21 cellular contexts compared by ENCODE assay signal in genomic region chr2:120269816-120270215, GRCh38. TPM values are rescaled to one million over a fixed set of nuclear protein-coding genes. Genes with fewer than 3 reads are reported as not detected.
A peak's percentile ranks its signal among the peaks of the same experiment; 100 is the strongest.
DNase-seq lines count a peak whose midpoint lies in the region; ATAC-seq, FAIRE-seq and TF ChIP-seq lines count a peak whose summit lies in the region.
"Had no signal": no experiment of that assay in that cellular context is flagged by ENCODE, and none has a peak within 500 bp of the region (broad histone marks: within the 10 kb centered on the region; RNA-seq: fewer than 3 reads in every experiment).

No MANE protein-coding gene starts in this region.

- H2AFZ ChIP-seq in HepG2 (ENCODE audit: low read length) (no peak overlapping the region), mesenchymal stem cell (ENCODE audit: low read depth, low read length) (no peak overlapping the region)

- H3K9me3 ChIP-seq in HepG2 (ENCODE audit: low read length) (peaks cover 10% of the 10 kb centered on the region), right lobe of liver (no peaks in the 10 kb centered on the region), mesenchymal stem cell (ENCODE audit: control insufficient read depth, low read length) (no peaks in the 10 kb centered on the region)
- H3K9me3 ChIP-seq: A549, HAP-1 had no signal

- POLR2A ChIA-PET in HepG2 (lab: Yijun Ruan, JAX): interaction anchor here (2.0 kb wide), 1 partner anchor 17 kb away, joined by 7 read pairs; the partner anchor contains the start of gene RALB

- H3K36me3 ChIP-seq in HepG2 (replicated peaks in 1 of 2; ENCODE audit: control insufficient read depth in 1 of 2, insufficient read depth in 2 of 2, low read length in 2 of 2) (no peaks in the 10 kb centered on the region), right lobe of liver (no peaks in the 10 kb centered on the region), mesenchymal stem cell (ENCODE audit: control insufficient read depth in 1 of 2, insufficient read depth in 2 of 2, low read depth in 1 of 2, low read length in 2 of 2) (peaks cover 4 to 11% of the 10 kb centered on the region in 2 experiments)
- H3K36me3 ChIP-seq: BLaER1, HAP-1 had no signal

- TF ChIP-seq RAD21 in HepG2 (CRISPR knock-in tag; IDR thresholded peaks at IDR 0.05): no peak

- intact Hi-C loops in HepG2 (cut with micrococcal nuclease; ENCODE audit: unreplicated experiment): no loop called here
- intact Hi-C loops in right lobe of liver (cut with DNase I): no loop called here

- peaks cover 26% of the 10 kb centered on the region for H3K79me2 ChIP-seq in HepG2 (ENCODE audit: insufficient read depth, low read length)

- H3K27me3 ChIP-seq in HepG2 (ENCODE audit: control insufficient read depth in 1 of 2, insufficient read depth in 2 of 2, low read length in 2 of 2) (no peaks in the 10 kb centered on the region), right lobe of liver (no peaks in the 10 kb centered on the region), mesenchymal stem cell (ENCODE audit: control insufficient read depth in 1 of 2, insufficient read depth in 1 of 2, low read length in 2 of 2) (no peaks in the 10 kb centered on the region)
- H3K27me3 ChIP-seq: BLaER1 had no signal

- H3K36me3 Mint-ChIP-seq in endothelial cell (ENCODE audit: low read depth, unreplicated experiment): peaks cover 66% of the 10 kb centered on the region
- peaks cover 0 to 10% of the 10 kb centered on the region in 2 donors for H3K36me3 Mint-ChIP-seq in naive B cell
- peaks cover 52 to 56% of the 10 kb centered on the region in 2 donors for H3K36me3 Mint-ChIP-seq in stimulated activated naive B cell treated with anti-CD40 and anti-IgM and Interleukin-4, amounts not matched to agents 10 μg/mL and 1 μg/mL and 100 μg/mL, for 72 hours

- WGBS in HepG2 (ENCODE audit: low lambda C conversion rate): 98% methylated on average over 1 of the region's 1 CpG
- WGBS in right lobe of liver (ENCODE audit: insufficient coverage, low coverage, low lambda C conversion rate, missing lambda C conversion rate): 45% methylated on average over 1 of the region's 1 CpG
- no CpG with 5 or more reads among the region's 1 CpG for WGBS in mesenchymal stem cell

- H3K18ac ChIP-seq in mesenchymal stem cell (ENCODE audit: low read depth in 1 of 2, low read length in 2 of 2): no peak overlapping the region

- peaks cover 53% of the 10 kb centered on the region for H3K4me1 ChIP-seq in HepG2 (ENCODE audit: insufficient read depth, low read length)
- no peaks in the 10 kb centered on the region for H3K4me1 ChIP-seq in right lobe of liver
- H3K4me1 ChIP-seq in mesenchymal stem cell (ENCODE audit: control insufficient read depth, insufficient read depth, low read depth, low read length): peaks cover 4% of the 10 kb centered on the region
- H3K4me1 ChIP-seq: A549 had no signal

- no peak overlapping the region for H2AK5ac ChIP-seq in mesenchymal stem cell (ENCODE audit: low read length, severe bottlenecking)

- no peak overlapping the region for H4K91ac ChIP-seq in mesenchymal stem cell (ENCODE audit: low read length)

- peaks cover 27% of the 10 kb centered on the region for H3K79me1 ChIP-seq in mesenchymal stem cell (replicated peaks; ENCODE audit: low read length, poor library complexity, severe bottlenecking)

- H3K4me1 Mint-ChIP-seq in endothelial cell (ENCODE audit: unreplicated experiment): peaks cover 69% of the 10 kb centered on the region
- H3K4me1 Mint-ChIP-seq in naive B cell: peaks cover 37 to 73% (median 72%) of the 10 kb centered on the region in 3 donors
- peaks cover 43 to 77% of the 10 kb centered on the region in 2 donors for H3K4me1 Mint-ChIP-seq in stimulated activated naive B cell treated with anti-CD40 and anti-IgM and Interleukin-4, amounts not matched to agents 10 μg/mL and 1 μg/mL and 100 μg/mL, for 72 hours

- no TSS peak for BruUV-seq in HepG2 (replicated peaks; lab: Mats Ljungman, UMichigan)

- H3K27ac Mint-ChIP-seq in endothelial cell (ENCODE audit: unreplicated experiment) (peak overlapping the region; percentile 83), naive B cell (peak overlapping the region in 1 of 6 donors; percentile 9)
- H3K27ac Mint-ChIP-seq in stimulated activated naive B cell treated with anti-CD40 and anti-IgM and Interleukin-4, amounts not matched to agents 10 μg/mL and 1 μg/mL and 100 μg/mL, for 72 hours: peak overlapping the region; percentile 20
- H3K27ac Mint-ChIP-seq: CD8-positive, alpha-beta T cell had no signal

- H3K4me3 Mint-ChIP-seq in endothelial cell (ENCODE audit: unreplicated experiment) (peak overlapping the region; percentile 81), naive B cell (peak overlapping the region in 3 of 8 donors; percentile 15 to 48 (median 20))
- no peak overlapping the region for H3K4me3 Mint-ChIP-seq in stimulated activated naive B cell treated with anti-CD40 and anti-IgM and Interleukin-4, amounts not matched to agents 10 μg/mL and 1 μg/mL and 100 μg/mL, for 72 hours
- H3K4me3 Mint-ChIP-seq: CD14-positive monocyte; CD8-positive, alpha-beta T cell had no signal

- H4K20me1 ChIP-seq in HepG2 (ENCODE audit: insufficient read depth, low read length): no peaks in the 10 kb centered on the region
- H4K20me1 ChIP-seq: BLaER1 had no signal

- CTCF ChIA-PET in HepG2 (lab: Yijun Ruan, JAX; ENCODE audit: low intra/inter-chr PET ratio, low total read pairs): no interaction called here

- H3K4me3 ChIP-seq in HepG2 (replicated peaks in 1 of 3; ENCODE audit: insufficient read depth in 1 of 3, low read depth in 2 of 3, low read length in 3 of 3): no peak overlapping the region
- no peak overlapping the region for H3K4me3 ChIP-seq in right lobe of liver
- no peak overlapping the region for H3K4me3 ChIP-seq in mesenchymal stem cell (ENCODE audit: insufficient read depth in 1 of 2, low read depth in 1 of 2, low read length in 2 of 2)
- H3K4me3 ChIP-seq: A549, BLaER1, GM12878, HAP-1 had no signal

- no peak for TF ChIP-seq CTCF in HepG2 (CRISPR knock-in tag; IDR thresholded peaks at IDR 0.05)
- TF ChIP-seq CTCF in right lobe of liver (IDR thresholded peaks at IDR 0.05): no peak
- no peak for TF ChIP-seq CTCF in endothelial cell (IDR thresholded peaks at IDR 0.05; ENCODE audit: unreplicated experiment)

- no peak for DNase-seq in HepG2 (ENCODE audit: low spot score)
- DNase-seq in right lobe of liver: no peak
- no peak for DNase-seq in endothelial cell (ENCODE audit: low spot score)
- DNase-seq in naive B cell: no peak
- DNase-seq in stimulated activated naive B cell treated with anti-CD40 and anti-IgM and Interleukin-4, amounts not matched to agents 10 μg/mL and 1 μg/mL and 100 μg/mL, for 72 hours: no peak
- no peak for DNase-seq in NCI-H128 (lab: John Stamatoyannopoulos, UW; ENCODE audit: unreplicated experiment)
- DNase-seq in mesenchymal stem cell: no peak
- no peak for DNase-seq in activated CD4-positive, alpha-beta T cell treated with anti-CD3 and anti-CD28 coated beads for 1 hour
- DNase-seq: AML-193; Calu3; CD8-positive, alpha-beta T cell; DMS79 treated with DMSO at 0.1 percent for 48 hours; IMR-90 had no signal

- no peak overlapping the region for H3K23ac ChIP-seq in mesenchymal stem cell (ENCODE audit: low read length in 2 of 2)

- in situ Hi-C loops in HepG2 (cut with HindIII; ENCODE audit: extremely low pct_ligation_motif_present, low pct_unique_long_range_greater_than_20kb): no loop called here

- no peak overlapping the region for H2BK5ac ChIP-seq in mesenchymal stem cell (ENCODE audit: low read depth, low read length, poor library complexity, severe bottlenecking)

- FAIRE-seq in HepG2 (lab: Jason Lieb, UNC): no peak
- FAIRE-seq: A549, GM12878, H1 had no signal

- H3K27ac ChIP-seq in HepG2 (ENCODE audit: extremely low read length, insufficient read depth, low read length): no peak overlapping the region
- no peak overlapping the region for H3K27ac ChIP-seq in right lobe of liver
- H3K27ac ChIP-seq in mesenchymal stem cell (ENCODE audit: low read length, poor library complexity, severe bottlenecking): no peak overlapping the region
- H3K27ac ChIP-seq: 22Rv1, A549, BLaER1, HL-60 had no signal

- H4K8ac ChIP-seq in mesenchymal stem cell (ENCODE audit: low read length): no peak overlapping the region

- H2BK120ac ChIP-seq in mesenchymal stem cell (ENCODE audit: low read depth, low read length): no peak overlapping the region

- H3K4ac ChIP-seq in mesenchymal stem cell (ENCODE audit: low read depth in 1 of 2, low read length in 2 of 2): no peak overlapping the region

- peaks cover 1% of the 10 kb centered on the region for H3K27me3 Mint-ChIP-seq in endothelial cell (ENCODE audit: unreplicated experiment)
- H3K27me3 Mint-ChIP-seq in naive B cell: no peaks in the 10 kb centered on the region
- H3K27me3 Mint-ChIP-seq in stimulated activated naive B cell treated with anti-CD40 and anti-IgM and Interleukin-4, amounts not matched to agents 10 μg/mL and 1 μg/mL and 100 μg/mL, for 72 hours: no peaks in the 10 kb centered on the region

- TF ChIP-seq POLR2A in HepG2 (IDR thresholded peaks at IDR 0.05; ENCODE audit: insufficient read depth in 1 of 2, low read depth in 2 of 2, low read length in 2 of 2) (no peak), right lobe of liver (IDR thresholded peaks at IDR 0.05) (no peak)

- no peak overlapping the region for H3K9ac ChIP-seq in HepG2 (ENCODE audit: insufficient read depth, low read depth, low read length)
- H3K9ac ChIP-seq in mesenchymal stem cell (ENCODE audit: low read length): no peak overlapping the region
- H3K9ac ChIP-seq: BLaER1 had no signal

- H3K14ac ChIP-seq in mesenchymal stem cell (ENCODE audit: low read length in 2 of 2): no peak overlapping the region

- H2BK15ac ChIP-seq in mesenchymal stem cell (ENCODE audit: low read depth, poor library complexity, severe bottlenecking): no peak overlapping the region

- TF ChIP-seq EP300 in HepG2 (IDR thresholded peaks at IDR 0.05; ENCODE audit: low read depth in 2 of 2, low read length in 2 of 2) (no peak), HepG2 (CRISPR knock-in tag; IDR thresholded peaks at IDR 0.05; ENCODE audit: borderline replicate concordance) (no peak)

- H2BK12ac ChIP-seq in mesenchymal stem cell (ENCODE audit: low read length in 2 of 2): no peak overlapping the region

- H3K9me3 Mint-ChIP-seq in endothelial cell (ENCODE audit: unreplicated experiment) (no peaks in the 10 kb centered on the region), naive B cell (peaks cover 0 to 6% (median 3%) of the 10 kb centered on the region in 7 donors)
- H3K9me3 Mint-ChIP-seq in stimulated activated naive B cell treated with anti-CD40 and anti-IgM and Interleukin-4, amounts not matched to agents 10 μg/mL and 1 μg/mL and 100 μg/mL, for 72 hours: peaks cover 0 to 8% of the 10 kb centered on the region in 2 donors
- H3K9me3 Mint-ChIP-seq: CD8-positive, alpha-beta T cell had no signal

- ATAC-seq in HepG2 (no peak), right lobe of liver (no peak), naive B cell (ENCODE audit: low read depth in 2 of 2) (peak; percentile 56 to 59)
- ATAC-seq in stimulated activated naive B cell treated with anti-CD40 and anti-IgM and Interleukin-4, amounts not matched to agents 10 μg/mL and 1 μg/mL and 100 μg/mL, for 72 hours (replicated peaks): no peak
- ATAC-seq: A549; CD8-positive, alpha-beta T cell; GM12878 had no signal

- H3K4me2 ChIP-seq in HepG2 (ENCODE audit: low read depth, low read length): no peak overlapping the region
- no peak overlapping the region for H3K4me2 ChIP-seq in mesenchymal stem cell (ENCODE audit: low read length, poor library complexity, severe bottlenecking)
- H3K4me2 ChIP-seq: A549 had no signal

RNA-seq across cellular contexts. Expression of gene RALB, which starts 17.2 kb away (rescaled TPM):
- total RNA-seq in HepG2 (2016; rRNA removed; fragmentation: Illumina TruSeq; extraction: Trizol) (43.2 and 65.4 TPM in 2 replicates), right lobe of liver (10 to 100 TPM; 14.5 to 26.8 (median 18.6) TPM), endothelial cell (ENCODE audit: unreplicated experiment) (367 TPM)
- total RNA-seq in HepG2 (2016; cell fraction: cytosol; rRNA removed; fragmentation: Illumina TruSeq; extraction: Trizol; ENCODE audit: low read depth): 14.7 and 15.0 TPM in 2 replicates
- 46.9 and 63.2 TPM in 2 replicates for total RNA-seq in HepG2 (2016; cell fraction: insoluble cytoplasmic fraction; rRNA removed; fragmentation: Illumina TruSeq; extraction: Trizol)
- total RNA-seq in HepG2 (2016; cell fraction: membrane; rRNA removed; fragmentation: Illumina TruSeq; extraction: Trizol): 40.6 and 40.7 TPM in 2 replicates
- 18.9 and 20.9 TPM in 2 replicates for total RNA-seq in HepG2 (2016; cell fraction: nucleus; rRNA removed; fragmentation: Illumina TruSeq; extraction: Trizol)
- polyA plus RNA-seq in HepG2 (2011; rRNA removed) (28.5 and 37.8 TPM in 2 replicates), naive B cell (ENCODE audit: low read depth in 6 of 6) (100 to 1,000 TPM in 2 of 6 donors, 10 to 100 TPM in 4; 84.0 to 121 (median 97.0) TPM)
- 27.1 and 34.7 TPM in 2 replicates for polyA plus RNA-seq in HepG2 (2011; cell fraction: cytosol; rRNA removed)
- polyA plus RNA-seq in HepG2 (2011; cell fraction: nucleus; rRNA removed): 7.9 and 9.7 TPM in 2 replicates
- 25.9 and 28.9 TPM in 2 replicates for polyA plus RNA-seq in HepG2 (2012)
- 17.5 and 21.3 TPM in 2 replicates for polyA plus RNA-seq in HepG2 (2016; cell fraction: cytosol; fragmentation: Illumina TruSeq; extraction: Trizol; ENCODE audit: low read depth)
- polyA plus RNA-seq in HepG2 (2016; cell fraction: insoluble cytoplasmic fraction; fragmentation: Illumina TruSeq; extraction: Trizol; ENCODE audit: low read depth): 77.8 and 83.3 TPM in 2 replicates
- 40.5 and 41.2 TPM in 2 replicates for polyA plus RNA-seq in HepG2 (2016; cell fraction: membrane; fragmentation: Illumina TruSeq; extraction: Trizol; ENCODE audit: low read depth)
- 29.6 and 37.1 TPM in 2 replicates for polyA plus RNA-seq in HepG2 (2016; cell fraction: nucleus; fragmentation: Illumina TruSeq; extraction: Trizol; ENCODE audit: insufficient read depth, low read depth)
- polyA minus RNA-seq in HepG2 (2011; rRNA and poly(A)+ RNA removed; ENCODE audit: low replicate concordance): 7.6 and 34.5 TPM in 2 replicates
- polyA minus RNA-seq in HepG2 (2011; cell fraction: cytosol; rRNA and poly(A)+ RNA removed): 18.2 and 26.6 TPM in 2 replicates
- 11.1 and 12.7 TPM in 2 replicates for polyA minus RNA-seq in HepG2 (2011; cell fraction: nucleus; rRNA and poly(A)+ RNA removed)
- polyA plus RNA-seq in mesenchymal stem cell (2013, experiment 1 of 2): 50.6 TPM
- polyA plus RNA-seq in mesenchymal stem cell (2013, experiment 2 of 2): 51.3 TPM

RNA-seq across cellular contexts. Expression of gene TMEM185B, which starts 46.6 kb away (rescaled TPM):
- total RNA-seq in HepG2 (2016; rRNA removed; fragmentation: Illumina TruSeq; extraction: Trizol) (3.5 and 7.0 TPM in 2 replicates), right lobe of liver (10 to 100 TPM in 3 of 6 experiments, 1 to 10 TPM in 3; 3.8 to 18.1 (median 10.6) TPM), endothelial cell (ENCODE audit: unreplicated experiment) (38.4 TPM)
- 1.2 and 1.8 TPM in 2 replicates for total RNA-seq in HepG2 (2016; cell fraction: cytosol; rRNA removed; fragmentation: Illumina TruSeq; extraction: Trizol; ENCODE audit: low read depth)
- total RNA-seq in HepG2 (2016; cell fraction: insoluble cytoplasmic fraction; rRNA removed; fragmentation: Illumina TruSeq; extraction: Trizol): 2.9 and 6.9 TPM in 2 replicates
- total RNA-seq in HepG2 (2016; cell fraction: membrane; rRNA removed; fragmentation: Illumina TruSeq; extraction: Trizol): 3.8 and 4.7 TPM in 2 replicates
- 6.4 and 7.9 TPM in 2 replicates for total RNA-seq in HepG2 (2016; cell fraction: nucleus; rRNA removed; fragmentation: Illumina TruSeq; extraction: Trizol)
- polyA plus RNA-seq in HepG2 (2011; rRNA removed) (5.6 and 5.7 TPM in 2 replicates), naive B cell (ENCODE audit: low read depth in 6 of 6) (10 to 100 TPM; 24.8 to 43.0 (median 34.8) TPM)
- 6.0 and 6.3 TPM in 2 replicates for polyA plus RNA-seq in HepG2 (2011; cell fraction: cytosol; rRNA removed)
- 9.5 and 9.8 TPM in 2 replicates for polyA plus RNA-seq in HepG2 (2011; cell fraction: nucleus; rRNA removed)
- polyA plus RNA-seq in HepG2 (2012): 7.3 and 7.8 TPM in 2 replicates
- 1.2 and 1.8 TPM in 2 replicates for polyA plus RNA-seq in HepG2 (2016; cell fraction: cytosol; fragmentation: Illumina TruSeq; extraction: Trizol; ENCODE audit: low read depth)
- polyA plus RNA-seq in HepG2 (2016; cell fraction: insoluble cytoplasmic fraction; fragmentation: Illumina TruSeq; extraction: Trizol; ENCODE audit: low read depth): 3.2 and 5.0 TPM in 2 replicates
- polyA plus RNA-seq in HepG2 (2016; cell fraction: membrane; fragmentation: Illumina TruSeq; extraction: Trizol; ENCODE audit: low read depth): 2.4 and 3.2 TPM in 2 replicates
- 8.5 and 10.2 TPM in 2 replicates for polyA plus RNA-seq in HepG2 (2016; cell fraction: nucleus; fragmentation: Illumina TruSeq; extraction: Trizol; ENCODE audit: insufficient read depth, low read depth)
- polyA minus RNA-seq in HepG2 (2011; rRNA and poly(A)+ RNA removed; ENCODE audit: low replicate concordance): 13.7 and 14.5 TPM in 2 replicates
- polyA minus RNA-seq in HepG2 (2011; cell fraction: cytosol; rRNA and poly(A)+ RNA removed): 4.8 and 5.5 TPM in 2 replicates
- polyA minus RNA-seq in HepG2 (2011; cell fraction: nucleus; rRNA and poly(A)+ RNA removed): 5.2 and 7.0 TPM in 2 replicates
- polyA plus RNA-seq in mesenchymal stem cell (2013, experiment 1 of 2): 24.4 TPM
- polyA plus RNA-seq in mesenchymal stem cell (2013, experiment 2 of 2): 24.2 TPM

Comparison
In these comparisons a context has a peak if more than half of its experiments do, and no peak if none do; other contexts are left out.
1. ATAC-seq: peak in naive B cell (2 of 2); none in HepG2 (single experiment), right lobe of liver (0 of 4) and stimulated activated naive B cell treated with anti-CD40 and anti-IgM and Interleukin-4, amounts not matched to agents 10 μg/mL and 1 μg/mL and 100 μg/mL, for 72 hours (0 of 2).